Comparison of ENCODE assay signal across 8 cellular contexts in the genomic region with DNA sequence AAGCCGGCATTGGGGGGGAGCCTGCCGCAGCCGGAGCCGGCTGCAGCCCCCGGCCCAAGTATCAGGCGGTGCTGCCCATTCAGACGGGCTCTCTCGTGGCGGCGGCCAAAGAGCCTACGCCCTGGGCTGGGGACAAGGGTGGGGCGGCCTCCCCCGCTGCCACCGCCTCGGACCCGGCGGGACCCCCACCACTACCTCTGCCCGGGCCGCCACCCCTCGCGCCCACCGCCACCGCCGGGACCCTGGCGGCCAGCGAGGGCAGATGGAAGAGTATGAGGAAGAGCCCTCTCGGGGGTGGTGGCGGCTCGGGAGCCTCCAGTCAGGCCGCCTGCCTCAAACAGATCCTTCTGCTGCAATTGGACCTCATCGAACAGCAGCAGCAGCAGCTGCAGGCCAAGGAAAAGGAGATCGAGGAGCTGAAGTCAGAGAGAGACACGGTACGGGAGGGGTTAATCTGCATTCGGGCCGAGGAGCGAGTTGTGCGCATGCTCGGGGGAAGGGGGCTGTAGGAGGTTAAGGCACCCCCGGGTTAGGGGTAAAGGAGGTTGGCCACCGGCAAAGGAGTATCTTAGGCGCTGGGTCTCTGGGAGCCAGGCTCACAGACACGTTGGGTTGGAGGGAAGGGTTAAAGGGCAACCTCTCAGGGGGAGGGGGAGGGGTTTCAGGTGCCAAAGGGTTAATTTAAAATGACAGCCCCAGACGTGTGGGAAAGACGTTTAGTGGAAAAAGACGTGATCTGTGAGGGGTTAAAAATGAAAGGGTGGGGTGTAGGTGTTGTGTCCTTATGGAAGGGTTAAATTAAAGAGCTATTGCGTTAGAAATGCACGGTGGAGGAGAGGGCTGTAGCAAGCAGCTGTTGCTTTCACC. TPM values are rescaled to one million over a fixed set of nuclear protein-coding genes. Genes with fewer than 3 reads are reported as not detected.
DNase-seq lines count a peak whose midpoint lies in the region; ATAC-seq and TF ChIP-seq lines count a peak whose summit lies in the region.

No MANE protein-coding gene starts in this region.

- H3K27ac Mint-ChIP-seq in HFFc6 = peak overlapping the region; percentile 75

- H3K4me3 ChIP-seq in endocrine pancreas (ENCODE audit: control insufficient read depth, insufficient read depth, low read length) = peak overlapping the region; percentile 88
- H3K4me3 ChIP-seq in mononuclear cell (ENCODE audit: low read length) = peak overlapping the region; percentile 75

- H3K36me3 Mint-ChIP-seq in HFFc6 (ENCODE audit: low read depth) = peaks cover 31% of the 10 kb centered on the region

- no peaks in the 10 kb centered on the region for H3K9me3 Mint-ChIP-seq in HFFc6

- H3K27me3 ChIP-seq in endocrine pancreas (ENCODE audit: control insufficient read depth, insufficient read depth, low read length) = no peaks in the 10 kb centered on the region
- no peaks in the 10 kb centered on the region for H3K27me3 ChIP-seq in mononuclear cell (ENCODE audit: insufficient read depth, low read length)

- peak overlapping the region; percentile 88 for H3K4me3 Mint-ChIP-seq in HFFc6

- H3K36me3 ChIP-seq in endocrine pancreas (ENCODE audit: control insufficient read depth, insufficient read depth, low read length) = no peaks in the 10 kb centered on the region

- peak overlapping the region; percentile 93 for H3K27ac ChIP-seq in temporal lobe (ENCODE audit: low read depth, low read length)

- H3K27me3 Mint-ChIP-seq in HFFc6 (ENCODE audit: insufficient read depth) = no peaks in the 10 kb centered on the region; the same call in 1 of the 2 replicates

- peaks cover 9% of the 10 kb centered on the region for H3K4me1 ChIP-seq in endocrine pancreas (ENCODE audit: control insufficient read depth, insufficient read depth, low read length)
- H3K4me1 ChIP-seq in mononuclear cell (ENCODE audit: insufficient read depth, low read length) = peaks cover 35% of the 10 kb centered on the region

- no peak for TF ChIP-seq CTCF in HFFc6 (IDR thresholded peaks at IDR 0.05)

- H3K4me1 Mint-ChIP-seq in HFFc6 (ENCODE audit: low read depth) = peaks cover 36% of the 10 kb centered on the region

- ATAC-seq in GM21360 (IDR thresholded peaks at IDR 0.05; ENCODE audit: unreplicated experiment) = no peak

- DNase-seq in ELR (ENCODE audit: low read depth) = peak; percentile 61
- no peak for DNase-seq in HFFc6
- DNase-seq in NCI-H345 treated with DMSO at 0.1 percent for 48 hours (lab: John Stamatoyannopoulos, UW; ENCODE audit: unreplicated experiment) = peak; percentile 35
- DNase-seq in activated CD4-positive, alpha-beta T cell treated with anti-CD3 and anti-CD28 coated beads, Interleukin-2, amount 50 U/mL, for 24 hours (ENCODE audit: low read depth in 1 of 2, low spot score in 1 of 2) = peak; percentile 34 to 40

- H3K9me3 ChIP-seq in endocrine pancreas (ENCODE audit: control insufficient read depth, low read length) (no peaks in the 10 kb centered on the region), mononuclear cell (ENCODE audit: low read depth, low read length) (no peaks in the 10 kb centered on the region)

- peak overlapping the region; percentile 15 for H3K9ac ChIP-seq in endocrine pancreas (ENCODE audit: control insufficient read depth, insufficient read depth, low read length)

RNA-seq across cellular contexts. Expression of a gene that starts 1.4 kb away (rescaled TPM):
- total RNA-seq in HFFc6 (2021; fragmentation: NEBNext Ultra II Directional; extraction: Animal tissue kit (Norgen Biotek cat#: 25700)) = 10 to 100 TPM; 61.2 to 67.8 (median 65.5) TPM
- total RNA-seq in mononuclear cell = 81.1 TPM
- total RNA-seq in temporal lobe = 81.9 TPM

RNA-seq across cellular contexts. Expression of a gene that starts 17.2 kb away (rescaled TPM):
- 10 to 100 TPM; 49.5 to 67.7 (median 62.0) TPM for total RNA-seq in HFFc6 (2021; fragmentation: NEBNext Ultra II Directional; extraction: Animal tissue kit (Norgen Biotek cat#: 25700))
- total RNA-seq in mononuclear cell = 49.6 TPM
- 31.5 TPM for total RNA-seq in temporal lobe

RNA-seq across cellular contexts. Expression of a gene that starts 22.8 kb away (rescaled TPM):
- 10 to 100 TPM; 11.2 to 15.8 (median 15.1) TPM for total RNA-seq in HFFc6 (2021; fragmentation: NEBNext Ultra II Directional; extraction: Animal tissue kit (Norgen Biotek cat#: 25700))
- total RNA-seq in mononuclear cell (9.9 TPM), temporal lobe (0.25 TPM)

RNA-seq across cellular contexts. Expression of a gene that starts 54.1 kb away (rescaled TPM):
- 1 to 10 TPM; 1.5 to 2.2 (median 1.8) TPM for total RNA-seq in HFFc6 (2021; fragmentation: NEBNext Ultra II Directional; extraction: Animal tissue kit (Norgen Biotek cat#: 25700))
- 2.3 TPM for total RNA-seq in mononuclear cell
- total RNA-seq in temporal lobe = 15.5 TPM
